ENCODE assay signal across 1 cellular context in genomic region chr13:97435794-97436193, GRCh38.
TF ChIP-seq lines count a peak whose summit lies in the region.

No MANE protein-coding gene starts in this region.

TF ChIP-seq in WTC11, 78 proteins besides CTCF, POLR2A, EP300 and RAD21 (continued from another document):
- no peak for TF ChIP-seq ZSCAN18 (CRISPR knock-in tag; IDR thresholded peaks at IDR 0.05)
- TF ChIP-seq CREM (CRISPR knock-in tag; IDR thresholded peaks at IDR 0.05), result no peak
- no peak for TF ChIP-seq ZNF416 (CRISPR knock-in tag; IDR thresholded peaks at IDR 0.05)
- no peak for TF ChIP-seq E2F5 (CRISPR knock-in tag; IDR thresholded peaks at IDR 0.05)
- TF ChIP-seq RORB (CRISPR knock-in tag; IDR thresholded peaks at IDR 0.05), result no peak
- TF ChIP-seq SMAD3 (CRISPR knock-in tag; IDR thresholded peaks at IDR 0.05; ENCODE audit: borderline replicate concordance), result no peak
- no peak for TF ChIP-seq PRDM15 (CRISPR knock-in tag; IDR thresholded peaks at IDR 0.05)
- no peak for TF ChIP-seq CBFB (CRISPR knock-in tag; IDR thresholded peaks at IDR 0.05; ENCODE audit: low read depth)
- TF ChIP-seq GABPB1 (CRISPR knock-in tag; IDR thresholded peaks at IDR 0.05), result no peak
